1 cellular context compared by ENCODE assay signal in genomic region chr12:14768823-14769405, GRCh38.
TF ChIP-seq lines count a peak whose summit lies in the region.

No MANE protein-coding gene starts in this region.

TF ChIP-seq in A549, 52 proteins besides CTCF, POLR2A, EP300 and RAD21 (continued from another document):
- TF ChIP-seq HMGXB4 (CRISPR knock-in tag; IDR thresholded peaks at IDR 0.05; ENCODE audit: borderline replicate concordance), result no peak
- TF ChIP-seq MAFK (IDR thresholded peaks at IDR 0.05; ENCODE audit: partially characterized antibody), result peak; percentile 97
- no peak for TF ChIP-seq JUNB (IDR thresholded peaks at IDR 0.05)
